In the genomic region with DNA sequence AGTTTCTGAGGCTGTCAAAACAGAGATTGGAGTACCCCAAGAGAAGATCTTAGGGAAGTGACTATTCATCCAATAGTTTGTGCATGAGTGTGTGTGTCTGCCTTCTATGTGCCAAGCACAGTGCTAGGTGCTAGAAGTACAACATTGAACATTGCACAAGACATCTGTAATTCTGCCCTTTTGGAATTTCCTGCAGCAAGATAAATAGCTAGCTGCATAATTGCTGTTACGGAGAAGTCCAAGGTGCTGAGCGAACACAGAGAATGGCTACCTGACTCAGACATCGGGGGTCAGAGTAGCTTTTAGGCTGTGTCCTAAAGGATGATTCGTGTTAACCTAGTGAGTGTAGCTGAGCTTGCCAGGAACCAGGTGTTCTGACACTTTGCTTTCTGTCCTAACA, we compare ENCODE assay signal across 2 cellular contexts.
TF ChIP-seq lines count a peak whose summit lies in the region.

No MANE protein-coding gene starts in this region.

TF ChIP-seq in SK-N-SH, 30 proteins besides CTCF, POLR2A, EP300 and RAD21 (continued from another document):
- TF ChIP-seq REST (IDR thresholded peaks at IDR 0.05; ENCODE audit: low read depth, low read length) (peak; percentile 86), FOXJ3 (CRISPR knock-in tag; IDR thresholded peaks at IDR 0.05) (no peak), PBX3 (IDR thresholded peaks at IDR 0.05) (peak; percentile 25; the same call in 1 of the 2 replicates), FOSL2 (IDR thresholded peaks at IDR 0.05; ENCODE audit: borderline replicate concordance, low read depth) (0 out of 2 replicates have a peak, but pooled peaks have one; percentile 31), TCF12 (IDR thresholded peaks at IDR 0.05) (0 out of 2 replicates have a peak, but pooled peaks have one; percentile 11), TAF1 (IDR thresholded peaks at IDR 0.05; ENCODE audit: borderline replicate concordance, low read depth, low read length) (no peak)
- TF ChIP-seq, protein P1, sequence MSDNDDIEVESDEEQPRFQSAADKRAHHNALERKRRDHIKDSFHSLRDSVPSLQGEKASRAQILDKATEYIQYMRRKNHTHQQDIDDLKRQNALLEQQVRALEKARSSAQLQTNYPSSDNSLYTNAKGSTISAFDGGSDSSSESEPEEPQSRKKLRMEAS (IDR thresholded peaks at IDR 0.05; ENCODE audit: low read depth): no peak
- TF ChIP-seq, protein P2, sequence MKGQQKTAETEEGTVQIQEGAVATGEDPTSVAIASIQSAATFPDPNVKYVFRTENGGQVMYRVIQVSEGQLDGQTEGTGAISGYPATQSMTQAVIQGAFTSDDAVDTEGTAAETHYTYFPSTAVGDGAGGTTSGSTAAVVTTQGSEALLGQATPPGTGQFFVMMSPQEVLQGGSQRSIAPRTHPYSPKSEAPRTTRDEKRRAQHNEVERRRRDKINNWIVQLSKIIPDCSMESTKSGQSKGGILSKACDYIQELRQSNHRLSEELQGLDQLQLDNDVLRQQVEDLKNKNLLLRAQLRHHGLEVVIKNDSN (IDR thresholded peaks at IDR 0.05; ENCODE audit: borderline replicate concordance, low read depth): no peak

TF ChIP-seq in SK-N-SH treated with all-trans-retinoic acid at 6 μM for 48 hours, 23 proteins besides CTCF, POLR2A, EP300 and RAD21 (continued from another document):
- TF ChIP-seq TOX (CRISPR knock-in tag; IDR thresholded peaks at IDR 0.05; ENCODE audit: borderline replicate concordance) (no peak), OSR1 (CRISPR knock-in tag; IDR thresholded peaks at IDR 0.05) (no peak), RARB (CRISPR knock-in tag; IDR thresholded peaks at IDR 0.05) (no peak), ZFP30 (CRISPR knock-in tag; IDR thresholded peaks at IDR 0.05) (no peak), ESRRG (CRISPR knock-in tag; IDR thresholded peaks at IDR 0.05) (no peak), PATZ1 (CRISPR knock-in tag; IDR thresholded peaks at IDR 0.05; ENCODE audit: borderline replicate concordance) (no peak), ZFP3 (CRISPR knock-in tag; IDR thresholded peaks at IDR 0.05) (no peak), ZNF8 (CRISPR knock-in tag; IDR thresholded peaks at IDR 0.05) (no peak), BACH2 (CRISPR knock-in tag; IDR thresholded peaks at IDR 0.05; ENCODE audit: borderline replicate concordance) (no peak), ISL1 (CRISPR knock-in tag; IDR thresholded peaks at IDR 0.05) (no peak), ZC3H10 (CRISPR knock-in tag; IDR thresholded peaks at IDR 0.05) (no peak), ARNTL (CRISPR knock-in tag; IDR thresholded peaks at IDR 0.05; ENCODE audit: borderline replicate concordance, low read depth) (no peak), ZNF565 (CRISPR knock-in tag; conservative IDR thresholded peaks at IDR 0.05; ENCODE audit: low read depth) (no peak)
- TF ChIP-seq, protein P3, sequence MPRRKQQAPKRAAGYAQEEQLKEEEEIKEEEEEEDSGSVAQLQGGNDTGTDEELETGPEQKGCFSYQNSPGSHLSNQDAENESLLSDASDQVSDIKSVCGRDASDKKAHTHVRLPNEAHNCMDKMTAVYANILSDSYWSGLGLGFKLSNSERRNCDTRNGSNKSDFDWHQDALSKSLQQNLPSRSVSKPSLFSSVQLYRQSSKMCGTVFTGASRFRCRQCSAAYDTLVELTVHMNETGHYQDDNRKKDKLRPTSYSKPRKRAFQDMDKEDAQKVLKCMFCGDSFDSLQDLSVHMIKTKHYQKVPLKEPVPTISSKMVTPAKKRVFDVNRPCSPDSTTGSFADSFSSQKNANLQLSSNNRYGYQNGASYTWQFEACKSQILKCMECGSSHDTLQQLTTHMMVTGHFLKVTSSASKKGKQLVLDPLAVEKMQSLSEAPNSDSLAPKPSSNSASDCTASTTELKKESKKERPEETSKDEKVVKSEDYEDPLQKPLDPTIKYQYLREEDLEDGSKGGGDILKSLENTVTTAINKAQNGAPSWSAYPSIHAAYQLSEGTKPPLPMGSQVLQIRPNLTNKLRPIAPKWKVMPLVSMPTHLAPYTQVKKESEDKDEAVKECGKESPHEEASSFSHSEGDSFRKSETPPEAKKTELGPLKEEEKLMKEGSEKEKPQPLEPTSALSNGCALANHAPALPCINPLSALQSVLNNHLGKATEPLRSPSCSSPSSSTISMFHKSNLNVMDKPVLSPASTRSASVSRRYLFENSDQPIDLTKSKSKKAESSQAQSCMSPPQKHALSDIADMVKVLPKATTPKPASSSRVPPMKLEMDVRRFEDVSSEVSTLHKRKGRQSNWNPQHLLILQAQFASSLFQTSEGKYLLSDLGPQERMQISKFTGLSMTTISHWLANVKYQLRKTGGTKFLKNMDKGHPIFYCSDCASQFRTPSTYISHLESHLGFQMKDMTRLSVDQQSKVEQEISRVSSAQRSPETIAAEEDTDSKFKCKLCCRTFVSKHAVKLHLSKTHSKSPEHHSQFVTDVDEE (CRISPR knock-in tag; IDR thresholded peaks at IDR 0.05): no peak
